In genomic region chrX:3256868-3257267, GRCh38 we compare ENCODE assay signal across 28 cellular contexts.
"Had no signal": no experiment of that assay in that cellular context is flagged by ENCODE, and none has a peak within 500 bp of the region (broad histone marks: within the 10 kb centered on the region; RNA-seq: fewer than 3 reads in every experiment).

No MANE protein-coding gene starts in this region.

- ATAC-seq: activated CD4-positive, alpha-beta T cell treated with anti-CD3 and anti-CD28 coated beads for 36 hours; activated CD8-positive, alpha-beta memory T cell treated with anti-CD3 and anti-CD28 coated beads, Interleukin-2, amount 10 ng/mL, durations not matched to agents 7 days and 5 days; activated CD8-positive, alpha-beta T cell treated with anti-CD3 and anti-CD28 coated beads, Interleukin-2, amount 10 ng/mL, durations not matched to agents 7 days and 5 days; activated naive CD8-positive, alpha-beta T cell treated with anti-CD3 and anti-CD28 coated beads, Interleukin-2, amount 50 U/mL, for 24 hours; body of pancreas; gastroesophageal sphincter had no signal

- H3K9me3 ChIP-seq: adrenal gland, body of pancreas, colonic mucosa, gastroesophageal sphincter had no signal

- H3K36me3 ChIP-seq: adrenal gland, colonic mucosa, esophagus squamous epithelium, gastroesophageal sphincter had no signal

- DNase-seq: activated CD4-positive, alpha-beta memory T cell treated with anti-CD3 and anti-CD28 coated beads for 36 hours; activated CD4-positive, alpha-beta T cell treated with anti-CD3 and anti-CD28 coated beads for 36 hours; activated CD4-positive, alpha-beta T cell treated with anti-CD3 and anti-CD28 coated beads, Interleukin-2, amount 10 ng/mL, durations not matched to agents 24 days and 14 days; activated CD4-positive, CD25-positive, alpha-beta regulatory T cell; activated CD4-positive, CD25-positive, alpha-beta regulatory T cell treated with anti-CD3 and anti-CD28 coated beads, Interleukin-2, amount 50 U/mL, for 72 hours; activated CD8-positive, alpha-beta memory T cell treated with anti-CD3 and anti-CD28 coated beads, Interleukin-2, amount 10 ng/mL, durations not matched to agents 7 days and 5 days; activated CD8-positive, alpha-beta memory T cell treated with anti-CD3 and anti-CD28 coated beads, Interleukin-2, amount 50 U/mL, for 4 hours; activated CD8-positive, alpha-beta T cell treated with anti-CD3 and anti-CD28 coated beads, Interleukin-2, amount 10 ng/mL, durations not matched to agents 7 days and 5 days; activated effector memory CD4-positive, alpha-beta T cell treated with anti-CD3 and anti-CD28 coated beads, Interleukin-2, amount 50 U/mL, for 16 hours; activated naive CD4-positive, alpha-beta T cell treated with anti-CD3 and anti-CD28 coated beads for 36 hours; activated naive CD8-positive, alpha-beta T cell treated with anti-CD3 and anti-CD28 coated beads for 36 hours; activated naive CD8-positive, alpha-beta T cell treated with anti-CD3 and anti-CD28 coated beads, Interleukin-2, amount 50 U/mL, for 24 hours; activated T-cell treated with anti-CD3 and anti-CD28 coated beads, Interleukin-2, amount 50 U/mL, for 1 hour; activated T-cell treated with anti-CD3 and anti-CD28 coated beads, Interleukin-2, amount 50 U/mL, for 48 hours; adrenal gland; amygdala; aorta; body of pancreas; central memory CD4-positive, alpha-beta T cell; cerebellar nuclear complex; colonic mucosa; effector CD8-positive, alpha-beta T cell; esophagus squamous epithelium; foreskin melanocyte; head of caudate nucleus; T-helper 2 cell had no signal

- H3K27me3 ChIP-seq: adrenal gland, body of pancreas, colonic mucosa, esophagus squamous epithelium, gastroesophageal sphincter had no signal

- H3K4me1 ChIP-seq: adrenal gland, body of pancreas, colonic mucosa, esophagus squamous epithelium, gastroesophageal sphincter had no signal

- H3K27ac ChIP-seq: adrenal gland, body of pancreas, colonic mucosa, epithelial cell of prostate, esophagus squamous epithelium, gastroesophageal sphincter had no signal

- H3K4me3 ChIP-seq: adrenal gland, body of pancreas, colonic mucosa, esophagus squamous epithelium, gastroesophageal sphincter had no signal
